Comparison of ENCODE assay signal across 12 cellular contexts in genomic region chr21:44054710-44055109, GRCh38. TPM values are rescaled to one million over a fixed set of nuclear protein-coding genes. Genes with fewer than 3 reads are reported as not detected.
DNase-seq lines count a peak whose midpoint lies in the region; ATAC-seq and TF ChIP-seq lines count a peak whose summit lies in the region.
"Had no signal": no experiment of that assay in that cellular context is flagged by ENCODE, and none has a peak within 500 bp of the region (broad histone marks: within the 10 kb centered on the region; RNA-seq: fewer than 3 reads in every experiment).

No MANE protein-coding gene starts in this region.

- H3K4me2 ChIP-seq in fibroblast of lung (ENCODE audit: extremely low read depth, insufficient read depth, low read length): no peak overlapping the region

- H3K4me3 Mint-ChIP-seq in nephron progenitor cell: peak overlapping the region; percentile 21

- H3K27ac Mint-ChIP-seq in nephron progenitor cell: peak overlapping the region; percentile 71

- peaks cover 2% of the 10 kb centered on the region for H3K4me1 ChIP-seq in fibroblast of lung (ENCODE audit: control insufficient read depth, extremely low read depth, insufficient read depth, low read length)

- H3K9me3 ChIP-seq in fibroblast of lung (ENCODE audit: control insufficient read depth, insufficient read depth, low read depth, low read length): no peaks in the 10 kb centered on the region

- peaks cover 32% of the 10 kb centered on the region for H3K4me1 Mint-ChIP-seq in nephron progenitor cell

- no peak overlapping the region for H2AFZ ChIP-seq in fibroblast of lung (ENCODE audit: low read length)

- ATAC-seq in GM21825 (IDR thresholded peaks at IDR 0.05; ENCODE audit: unreplicated experiment) (no peak), HG03135 (IDR thresholded peaks at IDR 0.05; ENCODE audit: unreplicated experiment) (no peak)

- no peak for TF ChIP-seq CTCF in AG10803 (conservative IDR thresholded peaks at IDR 0.05; ENCODE audit: low read length)
- no peak for TF ChIP-seq CTCF in fibroblast of lung (conservative IDR thresholded peaks at IDR 0.05 in 1 of 2, IDR thresholded peaks at IDR 0.05 in 1 of 2; ENCODE audit: low read depth in 1 of 2, low read length in 2 of 2)
- TF ChIP-seq CTCF in nephron progenitor cell (IDR thresholded peaks at IDR 0.05): no peak

- no peaks in the 10 kb centered on the region for H4K20me1 ChIP-seq in fibroblast of lung (ENCODE audit: control insufficient read depth, extremely low read depth, insufficient read depth, low read length)

- DNase-seq in AG10803 (ENCODE audit: low read depth) (peak; percentile 32), NCI-H226 (peak; percentile 62), fibroblast of lung (ENCODE audit: low read depth in 2 of 2) (peak; percentile 18 to 78), nephron progenitor cell (no peak), DMS79 treated with DMSO at 0.1 percent for 48 hours (lab: John Stamatoyannopoulos, UW) (no peak), NCI-H1930 (lab: John Stamatoyannopoulos, UW) (no peak)
- DNase-seq: COR-L47; NCI-H526 treated with DMSO at 0.1 percent for 48 hours; stimulated activated CD4-positive, alpha-beta T cell treated with anti-CD3 and anti-CD28 coated beads, Interleukin-4, amount 100 ng/mL, for 1 hour had no signal

- H3K27ac ChIP-seq in fibroblast of lung (ENCODE audit: insufficient read depth, low read length): peak overlapping the region; percentile 23
- H3K27ac ChIP-seq: cardiac muscle cell had no signal

- H3K27me3 Mint-ChIP-seq in nephron progenitor cell (ENCODE audit: low read depth, poor library complexity): no peaks in the 10 kb centered on the region

- H3K9ac ChIP-seq in fibroblast of lung (ENCODE audit: insufficient read depth, low read length): no peak overlapping the region

- no peak overlapping the region for H3K4me3 ChIP-seq in AG10803 (ENCODE audit: low read length)
- H3K4me3 ChIP-seq in fibroblast of lung (replicated peaks in 1 of 4; ENCODE audit: control extremely low read depth in 1 of 4, insufficient read depth in 1 of 4, low read depth in 3 of 4, low read length in 4 of 4): no peak overlapping the region
- H3K4me3 ChIP-seq: cardiac muscle cell had no signal

- no peaks in the 10 kb centered on the region for H3K9me3 Mint-ChIP-seq in nephron progenitor cell

- peaks cover 7% of the 10 kb centered on the region for H3K79me2 ChIP-seq in fibroblast of lung (ENCODE audit: control insufficient read depth, insufficient read depth, low read length)

- H3K36me3 Mint-ChIP-seq in nephron progenitor cell (ENCODE audit: low read depth): peaks cover 29% of the 10 kb centered on the region

- no peaks in the 10 kb centered on the region for H3K27me3 ChIP-seq in fibroblast of lung (ENCODE audit: control insufficient read depth, insufficient read depth, low read length)
- H3K27me3 ChIP-seq: cardiac muscle cell had no signal

- H3K36me3 ChIP-seq in fibroblast of lung (ENCODE audit: control insufficient read depth, insufficient read depth, low read length): peaks cover 5% of the 10 kb centered on the region

RNA-seq across cellular contexts. Expression of gene TRAPPC10, which starts 42.6 kb away (rescaled TPM):
- 12.3 and 22.0 TPM in 2 replicates for total RNA-seq in fibroblast of lung
- polyA plus RNA-seq in fibroblast of lung: 15.4 and 20.9 TPM in 2 replicates
- 12.0 and 14.0 TPM in 2 replicates for polyA plus RNA-seq in fibroblast of lung (2012)
- 48.1 and 63.5 TPM in 2 replicates for polyA minus RNA-seq in fibroblast of lung (ENCODE audit: low replicate concordance)

RNA-seq across cellular contexts. Expression of gene PWP2, which starts 52.5 kb away (rescaled TPM):
- total RNA-seq in fibroblast of lung: 3.8 and 37.0 TPM in 2 replicates
- polyA plus RNA-seq in fibroblast of lung: 1.9 and 5.1 TPM in 2 replicates
- polyA plus RNA-seq in fibroblast of lung (2012): 4.0 and 5.7 TPM in 2 replicates
- polyA minus RNA-seq in fibroblast of lung (ENCODE audit: low replicate concordance): 30.2 TPM in 1 of 2 replicates, not detected in the other

Comparison
In these comparisons a context has a peak if more than half of its experiments do, and no peak if none do; other contexts are left out.
1. DNase-seq: peak in AG10803 (single experiment), NCI-H226 (single experiment) and fibroblast of lung (2 of 2); none in nephron progenitor cell (single experiment), DMS79 treated with DMSO at 0.1 percent for 48 hours (single experiment) and NCI-H1930 (0 of 2).